In the genomic region with DNA sequence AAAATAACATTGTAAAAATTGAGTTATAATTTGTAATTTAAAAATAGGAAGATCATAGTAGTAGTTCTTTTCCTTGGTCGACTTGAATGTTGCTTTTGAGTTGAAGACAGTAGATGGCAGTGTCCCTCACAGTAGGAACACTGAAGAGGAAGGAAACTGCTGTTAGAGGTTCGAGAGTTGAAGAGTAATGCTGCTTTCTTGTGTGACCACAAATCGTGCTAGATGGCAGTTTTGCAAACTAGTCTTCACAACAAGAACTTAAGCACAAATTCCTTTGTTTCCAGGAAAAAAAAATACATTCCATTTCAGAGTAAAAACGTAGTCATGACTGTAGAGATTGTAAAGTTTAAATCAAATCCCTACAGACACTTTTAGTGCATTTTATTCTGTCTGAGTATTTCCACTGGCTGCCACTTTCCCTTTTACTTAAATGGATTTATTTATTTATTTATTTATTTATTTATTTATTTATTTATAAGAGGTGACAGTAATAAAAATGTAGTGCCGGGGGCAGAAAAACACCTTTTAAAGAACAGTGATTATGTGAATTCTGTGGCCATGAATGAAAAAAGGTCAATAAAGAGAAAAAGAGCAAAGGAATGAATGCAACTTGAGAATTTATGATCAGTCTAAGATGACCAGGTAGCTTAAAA, we compare ENCODE assay signal across 8 cellular contexts. TPM values are rescaled to one million over a fixed set of nuclear protein-coding genes. Genes with fewer than 3 reads are reported as not detected.
DNase-seq lines count a peak whose midpoint lies in the region; ATAC-seq and TF ChIP-seq lines count a peak whose summit lies in the region.

No MANE protein-coding gene starts in this region.

- H3K27me3 Mint-ChIP-seq in T-helper 17 cell (no peaks in the 10 kb centered on the region), neural progenitor cell (ENCODE audit: insufficient read depth, low read depth) (no peaks in the 10 kb centered on the region)

- H3K27ac ChIP-seq in MM.1S (ENCODE audit: low read length), result no peak overlapping the region
- H3K27ac ChIP-seq in neural progenitor cell, result no peak overlapping the region

- H3K79me2 ChIP-seq in MM.1S (ENCODE audit: low read length), result peaks cover 21% of the 10 kb centered on the region; the same call in 1 of the 2 replicates
- H3K79me2 ChIP-seq in neural progenitor cell (ENCODE audit: low read depth), result no peaks in the 10 kb centered on the region

- H3K9me3 Mint-ChIP-seq in activated naive CD4-positive, alpha-beta T cell treated with anti-CD3 and anti-CD28 coated beads, Interleukin-2, amount 50 U/mL, for 72 hours, result no peaks in the 10 kb centered on the region
- H3K9me3 Mint-ChIP-seq in neural progenitor cell, result no peaks in the 10 kb centered on the region

- peak; percentile 68 for TF ChIP-seq CTCF in MM.1S (IDR thresholded peaks at IDR 0.05; ENCODE audit: low read length)
- peak; percentile 80 for TF ChIP-seq CTCF in fibroblast of mammary gland (conservative IDR thresholded peaks at IDR 0.05; ENCODE audit: control insufficient read depth, insufficient read depth, low read depth, low read length)
- TF ChIP-seq CTCF in neural progenitor cell (IDR thresholded peaks at IDR 0.05), result peak; percentile 61

- H3K27ac Mint-ChIP-seq in activated naive CD4-positive, alpha-beta T cell treated with anti-CD3 and anti-CD28 coated beads, Interleukin-2, amount 50 U/mL, for 72 hours, result no peak overlapping the region
- no peak overlapping the region for H3K27ac Mint-ChIP-seq in T-helper 17 cell
- H3K27ac Mint-ChIP-seq in neural progenitor cell, result no peak overlapping the region

- H3K36me3 Mint-ChIP-seq in activated naive CD4-positive, alpha-beta T cell treated with anti-CD3 and anti-CD28 coated beads, Interleukin-2, amount 50 U/mL, for 72 hours, result no peaks in the 10 kb centered on the region
- H3K36me3 Mint-ChIP-seq in T-helper 17 cell (ENCODE audit: low read depth) (peaks cover 3% of the 10 kb centered on the region), neural progenitor cell (peaks cover 22% of the 10 kb centered on the region)

- no peak overlapping the region for H3K9ac ChIP-seq in MM.1S (ENCODE audit: low read length)
- H3K9ac ChIP-seq in neural progenitor cell, result no peak overlapping the region

- peak; percentile 69 to 77 for ATAC-seq in activated naive CD4-positive, alpha-beta T cell treated with anti-CD3 and anti-CD28 coated beads, Interleukin-2, amount 50 U/mL, for 72 hours
- ATAC-seq in T-helper 17 cell (peak; percentile 78), HG02884 (IDR thresholded peaks at IDR 0.05; ENCODE audit: unreplicated experiment) (no peak), HG02623 (IDR thresholded peaks at IDR 0.05; ENCODE audit: unreplicated experiment) (no peak)

- 0 out of 2 replicates have a peak, but pooled peaks cover 7% of the 10 kb centered on the region for H3K36me3 ChIP-seq in MM.1S (replicated peaks; ENCODE audit: insufficient read depth, low read length)
- H3K36me3 ChIP-seq in neural progenitor cell, result peaks cover 10% of the 10 kb centered on the region

- H3K4me2 ChIP-seq in MM.1S (ENCODE audit: low read depth, low read length) (no peak overlapping the region), neural progenitor cell (no peak overlapping the region)

- no peak for DNase-seq in activated naive CD4-positive, alpha-beta T cell treated with anti-CD3 and anti-CD28 coated beads, Interleukin-2, amount 50 U/mL, for 72 hours (ENCODE audit: low spot score in 2 of 2)
- no peak for DNase-seq in activated naive CD4-positive, alpha-beta T cell (lab: John Stamatoyannopoulos, UW)
- DNase-seq in MM.1S, result peak; percentile 84
- no peak for DNase-seq in T-helper 17 cell
- DNase-seq in fibroblast of mammary gland (ENCODE audit: low read depth), result peak; percentile 86
- DNase-seq in neural progenitor cell (ENCODE audit: low spot score), result peak; percentile 48

- H3F3A ChIP-seq in MM.1S (ENCODE audit: insufficient read depth, low read length), result 0 out of 2 replicates have a peak, but pooled peaks cover 3% of the 10 kb centered on the region
- H3F3A ChIP-seq in neural progenitor cell (ENCODE audit: low read depth), result no peaks in the 10 kb centered on the region

- H3K4me1 ChIP-seq in MM.1S (ENCODE audit: low read length), result no peaks in the 10 kb centered on the region
- no peaks in the 10 kb centered on the region for H3K4me1 ChIP-seq in neural progenitor cell

- H3K9me2 ChIP-seq in MM.1S (replicated peaks; ENCODE audit: insufficient read depth, low read length), result no peaks in the 10 kb centered on the region

- H2AFZ ChIP-seq in MM.1S (ENCODE audit: low read length) (no peak overlapping the region), neural progenitor cell (replicated peaks) (no peak overlapping the region)

- no peaks in the 10 kb centered on the region for H3K27me3 ChIP-seq in MM.1S (replicated peaks; ENCODE audit: insufficient read depth, low read length)
- no peaks in the 10 kb centered on the region for H3K27me3 ChIP-seq in neural progenitor cell

- no peak overlapping the region for H3K4me3 ChIP-seq in MM.1S (ENCODE audit: low read length)
- no peak overlapping the region for H3K4me3 ChIP-seq in fibroblast of mammary gland (ENCODE audit: control insufficient read depth, low read depth, low read length)
- no peak overlapping the region for H3K4me3 ChIP-seq in neural progenitor cell

- H3K4me1 Mint-ChIP-seq in T-helper 17 cell (peaks cover 11% of the 10 kb centered on the region), neural progenitor cell (no peaks in the 10 kb centered on the region)

- no peak overlapping the region for H3K4me3 Mint-ChIP-seq in T-helper 17 cell
- H3K4me3 Mint-ChIP-seq in neural progenitor cell, result no peak overlapping the region

- H4K20me1 ChIP-seq in MM.1S (ENCODE audit: insufficient read depth, low read length) (no peaks in the 10 kb centered on the region), neural progenitor cell (ENCODE audit: low read depth) (peaks cover 15% of the 10 kb centered on the region)

- H3K9me3 ChIP-seq in MM.1S (replicated peaks; ENCODE audit: insufficient read depth, low read length), result no peaks in the 10 kb centered on the region
- no peaks in the 10 kb centered on the region for H3K9me3 ChIP-seq in T-helper 17 cell (ENCODE audit: control insufficient read depth, low read length, poor library complexity, severe bottlenecking)
- no peaks in the 10 kb centered on the region for H3K9me3 ChIP-seq in neural progenitor cell (ENCODE audit: low read depth)

RNA-seq across cellular contexts. Expression of a gene that starts 54.6 kb away (rescaled TPM):
- total RNA-seq in activated naive CD4-positive, alpha-beta T cell treated with anti-CD3 and anti-CD28 coated beads, Interleukin-2, amount 50 U/mL, for 72 hours, result 10 to 100 TPM; 32.7 to 38.9 TPM
- 10 to 100 TPM; 34.9 to 35.2 TPM for total RNA-seq in T-helper 17 cell
- total RNA-seq in neural progenitor cell (ENCODE audit: low replicate concordance), result 35.8 and 48.9 TPM in 2 replicates

Comparison
In these comparisons a context has a peak if more than half of its experiments do, and no peak if none do; other contexts are left out.
1. ATAC-seq: peak in activated naive CD4-positive, alpha-beta T cell treated with anti-CD3 and anti-CD28 coated beads, Interleukin-2, amount 50 U/mL, for 72 hours (2 of 2) and T-helper 17 cell (single experiment); none in HG02884 (single experiment) and HG02623 (single experiment).
2. DNase-seq: peak in MM.1S (single experiment), fibroblast of mammary gland (single experiment) and neural progenitor cell (single experiment); none in activated naive CD4-positive, alpha-beta T cell treated with anti-CD3 and anti-CD28 coated beads, Interleukin-2, amount 50 U/mL, for 72 hours (0 of 2), activated naive CD4-positive, alpha-beta T cell (0 of 4) and T-helper 17 cell (0 of 3).
3. Peak in every context shown above with its lines, with median percentiles within 50 percentile points of each other: CTCF ChIP-seq.